In genomic region chr2:166651991-166652390, GRCh38 we compare ENCODE assay signal across 17 cellular contexts.
"Had no signal": no experiment of that assay in that cellular context is flagged by ENCODE, and none has a peak within 500 bp of the region (broad histone marks: within the 10 kb centered on the region; RNA-seq: fewer than 3 reads in every experiment).

No MANE protein-coding gene starts in this region.

- DNase-seq: KBM-7, MV-4-11, NCI-H1048, NCI-H1105, NCI-H1417 treated with DMSO at 0.1 percent for 48 hours, NCI-H146, NCI-H1694 treated with DMSO at 0.1 percent for 48 hours, NCI-H1930, NCI-H2107, NCI-H2171 treated with DMSO at 0.1 percent for 48 hours, NCI-H446 treated with DMSO at 0.1 percent for 48 hours, NCI-H524, NCI-H526 treated with DMSO at 0.1 percent for 48 hours, NCI-H774, Right ventricle myocardium superior, RPMI8226, SIG-M5 had no signal
